Comparison of ENCODE assay signal across 10 cellular contexts in genomic region chr10:93440591-93441012, GRCh38. TPM values are rescaled to one million over a fixed set of nuclear protein-coding genes. Genes with fewer than 3 reads are reported as not detected.
DNase-seq lines count a peak whose midpoint lies in the region; ATAC-seq and TF ChIP-seq lines count a peak whose summit lies in the region.
"Had no signal": no experiment of that assay in that cellular context is flagged by ENCODE, and none has a peak within 500 bp of the region (broad histone marks: within the 10 kb centered on the region; RNA-seq: fewer than 3 reads in every experiment).

No MANE protein-coding gene starts in this region.

- no peak for TF ChIP-seq EP300 in sigmoid colon (IDR thresholded peaks at IDR 0.05)

- H3K9me3 ChIP-seq in Peyer's patch (no peaks in the 10 kb centered on the region), sigmoid colon (no peaks in the 10 kb centered on the region)

- TF ChIP-seq CTCF in Peyer's patch (IDR thresholded peaks at IDR 0.05) (no peak), fibroblast of the aortic adventitia (IDR thresholded peaks at IDR 0.05; ENCODE audit: insufficient read depth, low read length) (no peak), sigmoid colon (IDR thresholded peaks at IDR 0.05) (no peak)

- peaks cover 0 to 50% (median 0%) of the 10 kb centered on the region in 4 donors for H3K4me1 ChIP-seq in Peyer's patch
- peaks cover 0 to 98% (median 96%) of the 10 kb centered on the region in 4 donors for H3K4me1 ChIP-seq in sigmoid colon

- H3K27me3 ChIP-seq in Peyer's patch, result no peaks in the 10 kb centered on the region
- H3K27me3 ChIP-seq in sigmoid colon, result no peaks in the 10 kb centered on the region

- DNase-seq in EH (ENCODE audit: low read depth), result peak; percentile 82
- DNase-seq in Peyer's patch, result no peak
- DNase-seq in fibroblast of the aortic adventitia (ENCODE audit: low read depth), result peak; percentile 78
- peak; percentile 64 for DNase-seq in sigmoid colon
- DNase-seq in Kasumi-1 (lab: John Stamatoyannopoulos, UW), result no peak
- DNase-seq in stimulated activated naive CD4-positive, alpha-beta T cell (lab: John Stamatoyannopoulos, UW), result no peak
- DNase-seq: immature natural killer cell, OCI-M1 had no signal

- H3K36me3 ChIP-seq in Peyer's patch (no peaks in the 10 kb centered on the region), sigmoid colon (no peaks in the 10 kb centered on the region)

- 59 to 65% methylated on average over 2 of the region's 2 CpGs for WGBS in sigmoid colon, 2 donors

- TF ChIP-seq POLR2A in Peyer's patch (IDR thresholded peaks at IDR 0.05) (no peak), sigmoid colon (IDR thresholded peaks at IDR 0.05) (no peak)

- peak overlapping the region in 3 of 4 donors; percentile 14 to 95 (median 48) for H3K27ac ChIP-seq in Peyer's patch
- peak overlapping the region; percentile 98 to 100 (median 100) for H3K27ac ChIP-seq in sigmoid colon

- no peak for ATAC-seq in HG02642 (IDR thresholded peaks at IDR 0.05; ENCODE audit: poor library complexity, unreplicated experiment)
- ATAC-seq in HG02840 (IDR thresholded peaks at IDR 0.05; ENCODE audit: low FRiP score, unreplicated experiment), result no peak

- intact Hi-C loops in sigmoid colon (cut with DNase I), result loop anchor here (2.0 kb wide), 1 partner anchor 24 kb away; no protein-coding TSS in a partner anchor

- H3K4me3 ChIP-seq in Peyer's patch, result no peak overlapping the region
- H3K4me3 ChIP-seq in fibroblast of the aortic adventitia (ENCODE audit: low read depth, low read length), result no peak overlapping the region
- H3K4me3 ChIP-seq in sigmoid colon, result no peak overlapping the region

RNA-seq across cellular contexts. Expression of gene MYOF, which starts 41.5 kb away (rescaled TPM):
- total RNA-seq in Peyer's patch (10 to 100 TPM; 15.1 to 52.8 (median 24.4) TPM), fibroblast of the aortic adventitia (ENCODE audit: low replicate concordance) (381 and 408 TPM in 2 replicates), sigmoid colon (10 to 100 TPM; 33.6 to 83.4 (median 70.2) TPM)
- polyA plus RNA-seq in sigmoid colon, result 10 to 100 TPM; 12.6 to 36.3 (median 18.5) TPM

RNA-seq across cellular contexts. Expression of gene CEP55, which starts 55.8 kb away (rescaled TPM):
- total RNA-seq in Peyer's patch (10 to 100 TPM in 1 of 4 donors, 1 to 10 TPM in 3; 1.1 to 32.2 (median 4.5) TPM), fibroblast of the aortic adventitia (ENCODE audit: low replicate concordance) (2.7 and 36.9 TPM in 2 replicates), sigmoid colon (1 to 10 TPM in 2 of 4 donors, not detected in 2; 1.4 to 1.5 TPM)
- 10 to 100 TPM in 1 of 3 donors, 1 to 10 TPM in 2; 1.8 to 18.2 (median 6.2) TPM for polyA plus RNA-seq in sigmoid colon

Comparison
In these comparisons a context has a peak if more than half of its experiments do, and no peak if none do; other contexts are left out.
1. DNase-seq: peak in EH (single experiment), fibroblast of the aortic adventitia (single experiment) and sigmoid colon (single experiment); none in Peyer's patch (0 of 3), Kasumi-1 (0 of 2) and stimulated activated naive CD4-positive, alpha-beta T cell (0 of 6).